16 cellular contexts compared by ENCODE assay signal in genomic region chr16:86618431-86619262, GRCh38. TPM values are rescaled to one million over a fixed set of nuclear protein-coding genes. Genes with fewer than 3 reads are reported as not detected.
DNase-seq lines count a peak whose midpoint lies in the region; ATAC-seq and TF ChIP-seq lines count a peak whose summit lies in the region.
"Had no signal": no experiment of that assay in that cellular context is flagged by ENCODE, and none has a peak within 500 bp of the region (broad histone marks: within the 10 kb centered on the region; RNA-seq: fewer than 3 reads in every experiment).

No MANE protein-coding gene starts in this region.

- no peak for TF ChIP-seq EP300 in suprapubic skin (IDR thresholded peaks at IDR 0.05)

- no peaks in the 10 kb centered on the region for H3K36me3 Mint-ChIP-seq in WTC11
- H3K36me3 Mint-ChIP-seq: naive thymus-derived CD4-positive, alpha-beta T cell had no signal

- H3K27ac ChIP-seq in left ventricle myocardium inferior (replicated peaks) (no peak overlapping the region), suprapubic skin (no peak overlapping the region)

- TF ChIP-seq CTCF in WTC11 (IDR thresholded peaks at IDR 0.05) (no peak), left ventricle myocardium inferior (IDR thresholded peaks at IDR 0.05; ENCODE audit: borderline replicate concordance) (no peak), suprapubic skin (IDR thresholded peaks at IDR 0.05) (no peak), GM13976 (IDR thresholded peaks at IDR 0.05; ENCODE audit: borderline replicate concordance, control extremely low read depth, extremely low read depth, insufficient read depth, missing control alignments) (no peak), BE2C (IDR thresholded peaks at IDR 0.05; ENCODE audit: low read depth, low read length) (no peak)

- peaks cover 25% of the 10 kb centered on the region for H3K4me1 Mint-ChIP-seq in WTC11
- H3K4me1 Mint-ChIP-seq: naive thymus-derived CD4-positive, alpha-beta T cell had no signal

- DNase-seq in HPDE6-E6E7 (ENCODE audit: extremely low spot score) (peak; percentile 41), WTC11 (ENCODE audit: low spot score) (no peak), left ventricle myocardium inferior (no peak), suprapubic skin (ENCODE audit: low spot score in 2 of 2) (peak in 1 of 2 donors; percentile 49), GM13976 (ENCODE audit: low spot score) (no peak), MV-4-11 (lab: John Stamatoyannopoulos, UW) (no peak), BE2C (no peak)
- DNase-seq: activated CD4-positive, alpha-beta T cell treated with anti-CD3 and anti-CD28 coated beads for 1 hour; activated T-cell treated with anti-CD3 and anti-CD28 coated beads, Interleukin-2, amount 50 U/mL, for 4 hours; amniotic stem cell; foreskin melanocyte; kidney; naive thymus-derived CD4-positive, alpha-beta T cell; OCI-M1; stimulated activated naive CD4-positive, alpha-beta T cell treated with Interleukin-2 at 50 U/mL for 16 hours had no signal

- TF ChIP-seq POLR2A in suprapubic skin (IDR thresholded peaks at IDR 0.05) = no peak

- H3K4me1 ChIP-seq in left ventricle myocardium inferior (no peaks in the 10 kb centered on the region), suprapubic skin (no peaks in the 10 kb centered on the region), BE2C (no peaks in the 10 kb centered on the region)

- peak; percentile 34; the same call in 1 of the 2 replicates for ATAC-seq in WTC11
- ATAC-seq: activated T-cell treated with anti-CD3 and anti-CD28 coated beads, Interleukin-2, amount 50 U/mL, for 4 hours; naive thymus-derived CD4-positive, alpha-beta T cell had no signal

- POLR2A ChIA-PET in WTC11 (lab: Charles Lee) = no interaction called here

- no peaks in the 10 kb centered on the region for H3K9me3 ChIP-seq in left ventricle myocardium inferior (replicated peaks)
- no peaks in the 10 kb centered on the region for H3K9me3 ChIP-seq in suprapubic skin
- H3K9me3 ChIP-seq in BE2C = no peaks in the 10 kb centered on the region

- H3K4me3 Mint-ChIP-seq in WTC11 = no peak overlapping the region
- H3K4me3 Mint-ChIP-seq: activated T-cell treated with anti-CD3 and anti-CD28 coated beads, Interleukin-2, amount 50 U/mL, for 4 hours; dendritic cell treated with granulocyte-macrophage colony-stimulating factor and Interleukin-4, amounts not matched to agents 40 ng/mL and 50 ng/mL, for 4 days; naive thymus-derived CD4-positive, alpha-beta T cell had no signal

- in situ Hi-C loops in GM13976 (cut with MboI; ENCODE audit: low sequenced_read_pairs, unreplicated experiment) = no loop called here

- H3K9me3 Mint-ChIP-seq in WTC11 = no peaks in the 10 kb centered on the region
- H3K9me3 Mint-ChIP-seq: activated T-cell treated with anti-CD3 and anti-CD28 coated beads, Interleukin-2, amount 50 U/mL, for 4 hours; dendritic cell treated with granulocyte-macrophage colony-stimulating factor and Interleukin-4, amounts not matched to agents 40 ng/mL and 50 ng/mL, for 4 days; naive thymus-derived CD4-positive, alpha-beta T cell had no signal

- H3K4me3 ChIP-seq in left ventricle myocardium inferior (peak overlapping the region; percentile 41), suprapubic skin (peak overlapping the region; percentile 27), BE2C (ENCODE audit: low read depth, low read length) (no peak overlapping the region)

- intact Hi-C loops in left ventricle myocardium inferior (cut with micrococcal nuclease) = no loop called here

- CTCF ChIA-PET in WTC11 (lab: Charles Lee) = interaction anchor here (0.5 to 1.4 kb wide), 3 partner anchors 48 to 458 kb away, joined by 3 read pairs; no protein-coding TSS in a partner anchor

- H3K27me3 Mint-ChIP-seq in WTC11 (ENCODE audit: low read depth) = no peaks in the 10 kb centered on the region

- H3K27me3 ChIP-seq in left ventricle myocardium inferior (ENCODE audit: low read depth) (peaks cover 30% of the 10 kb centered on the region), suprapubic skin (peaks cover 22% of the 10 kb centered on the region), BE2C (no peaks in the 10 kb centered on the region)

- H3K36me3 ChIP-seq in left ventricle myocardium inferior = no peaks in the 10 kb centered on the region
- no peaks in the 10 kb centered on the region for H3K36me3 ChIP-seq in suprapubic skin
- no peaks in the 10 kb centered on the region for H3K36me3 ChIP-seq in BE2C

- 79% methylated on average over 14 of the region's 17 CpGs for WGBS in suprapubic skin

- no peak overlapping the region for H3K27ac Mint-ChIP-seq in WTC11
- H3K27ac Mint-ChIP-seq: dendritic cell treated with granulocyte-macrophage colony-stimulating factor and Interleukin-4, amounts not matched to agents 40 ng/mL and 50 ng/mL, for 4 days; naive thymus-derived CD4-positive, alpha-beta T cell had no signal

TF ChIP-seq in WTC11, 78 proteins besides CTCF, POLR2A, EP300 and RAD21:
- TF ChIP-seq, protein P1, sequence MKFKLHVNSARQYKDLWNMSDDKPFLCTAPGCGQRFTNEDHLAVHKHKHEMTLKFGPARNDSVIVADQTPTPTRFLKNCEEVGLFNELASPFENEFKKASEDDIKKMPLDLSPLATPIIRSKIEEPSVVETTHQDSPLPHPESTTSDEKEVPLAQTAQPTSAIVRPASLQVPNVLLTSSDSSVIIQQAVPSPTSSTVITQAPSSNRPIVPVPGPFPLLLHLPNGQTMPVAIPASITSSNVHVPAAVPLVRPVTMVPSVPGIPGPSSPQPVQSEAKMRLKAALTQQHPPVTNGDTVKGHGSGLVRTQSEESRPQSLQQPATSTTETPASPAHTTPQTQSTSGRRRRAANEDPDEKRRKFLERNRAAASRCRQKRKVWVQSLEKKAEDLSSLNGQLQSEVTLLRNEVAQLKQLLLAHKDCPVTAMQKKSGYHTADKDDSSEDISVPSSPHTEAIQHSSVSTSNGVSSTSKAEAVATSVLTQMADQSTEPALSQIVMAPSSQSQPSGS (CRISPR knock-in tag; IDR thresholded peaks at IDR 0.05; ENCODE audit: borderline replicate concordance, low read depth) = no peak
- TF ChIP-seq, protein P2, sequence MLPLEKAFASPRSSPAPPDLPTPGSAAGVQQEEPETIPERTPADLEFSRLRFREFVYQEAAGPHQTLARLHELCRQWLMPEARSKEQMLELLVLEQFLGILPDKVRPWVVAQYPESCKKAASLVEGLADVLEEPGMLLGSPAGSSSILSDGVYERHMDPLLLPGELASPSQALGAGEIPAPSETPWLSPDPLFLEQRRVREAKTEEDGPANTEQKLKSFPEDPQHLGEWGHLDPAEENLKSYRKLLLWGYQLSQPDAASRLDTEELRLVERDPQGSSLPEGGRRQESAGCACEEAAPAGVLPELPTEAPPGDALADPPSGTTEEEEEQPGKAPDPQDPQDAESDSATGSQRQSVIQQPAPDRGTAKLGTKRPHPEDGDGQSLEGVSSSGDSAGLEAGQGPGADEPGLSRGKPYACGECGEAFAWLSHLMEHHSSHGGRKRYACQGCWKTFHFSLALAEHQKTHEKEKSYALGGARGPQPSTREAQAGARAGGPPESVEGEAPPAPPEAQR (CRISPR knock-in tag; IDR thresholded peaks at IDR 0.05) = no peak
- TF ChIP-seq, protein P3, sequence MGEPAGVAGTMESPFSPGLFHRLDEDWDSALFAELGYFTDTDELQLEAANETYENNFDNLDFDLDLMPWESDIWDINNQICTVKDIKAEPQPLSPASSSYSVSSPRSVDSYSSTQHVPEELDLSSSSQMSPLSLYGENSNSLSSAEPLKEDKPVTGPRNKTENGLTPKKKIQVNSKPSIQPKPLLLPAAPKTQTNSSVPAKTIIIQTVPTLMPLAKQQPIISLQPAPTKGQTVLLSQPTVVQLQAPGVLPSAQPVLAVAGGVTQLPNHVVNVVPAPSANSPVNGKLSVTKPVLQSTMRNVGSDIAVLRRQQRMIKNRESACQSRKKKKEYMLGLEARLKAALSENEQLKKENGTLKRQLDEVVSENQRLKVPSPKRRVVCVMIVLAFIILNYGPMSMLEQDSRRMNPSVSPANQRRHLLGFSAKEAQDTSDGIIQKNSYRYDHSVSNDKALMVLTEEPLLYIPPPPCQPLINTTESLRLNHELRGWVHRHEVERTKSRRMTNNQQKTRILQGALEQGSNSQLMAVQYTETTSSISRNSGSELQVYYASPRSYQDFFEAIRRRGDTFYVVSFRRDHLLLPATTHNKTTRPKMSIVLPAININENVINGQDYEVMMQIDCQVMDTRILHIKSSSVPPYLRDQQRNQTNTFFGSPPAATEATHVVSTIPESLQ (CRISPR knock-in tag; IDR thresholded peaks at IDR 0.05) = no peak
- TF ChIP-seq CREM (CRISPR knock-in tag; IDR thresholded peaks at IDR 0.05) (no peak), ZNF232 (CRISPR knock-in tag; IDR thresholded peaks at IDR 0.05) (no peak), MYBL2 (CRISPR knock-in tag; IDR thresholded peaks at IDR 0.05) (no peak), MLX (CRISPR knock-in tag; IDR thresholded peaks at IDR 0.05) (no peak), CREB1 (CRISPR knock-in tag; IDR thresholded peaks at IDR 0.05) (no peak), NFE2L1 (CRISPR knock-in tag; IDR thresholded peaks at IDR 0.05) (no peak), ETV6 (CRISPR knock-in tag; IDR thresholded peaks at IDR 0.05) (no peak)
- TF ChIP-seq, protein P4, sequence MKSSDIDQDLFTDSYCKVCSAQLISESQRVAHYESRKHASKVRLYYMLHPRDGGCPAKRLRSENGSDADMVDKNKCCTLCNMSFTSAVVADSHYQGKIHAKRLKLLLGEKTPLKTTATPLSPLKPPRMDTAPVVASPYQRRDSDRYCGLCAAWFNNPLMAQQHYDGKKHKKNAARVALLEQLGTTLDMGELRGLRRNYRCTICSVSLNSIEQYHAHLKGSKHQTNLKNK (CRISPR knock-in tag; IDR thresholded peaks at IDR 0.05) = no peak

RNA-seq across cellular contexts. Expression of gene FOXL1, which starts 40.3 kb away (rescaled TPM):
- total RNA-seq in WTC11 (2021) (0.23 to 0.34 TPM (median 0.33 TPM) in 3 replicates), left ventricle myocardium inferior (0.38 TPM), suprapubic skin (under 1 TPM in 2 of 4 donors, not detected in 2; 0.23 to 0.40 TPM)
- not detected for polyA plus RNA-seq in BE2C (2012; ENCODE audit: insufficient read depth, insufficient read length, low read depth)
- total RNA-seq: activated T-cell treated with anti-CD3 and anti-CD28 coated beads, Interleukin-2, amount 50 U/mL, for 4 hours; naive thymus-derived CD4-positive, alpha-beta T cell had no signal
- polyA plus RNA-seq: naive thymus-derived CD4-positive, alpha-beta T cell had no signal

RNA-seq across cellular contexts. Expression of gene FOXC2, which starts 52.0 kb away (rescaled TPM):
- total RNA-seq in WTC11 (2021) (0.18 to 0.28 TPM (median 0.21 TPM) in 3 replicates), left ventricle myocardium inferior (1.5 TPM), suprapubic skin (under 1 TPM in 1 of 4 donors, not detected in 3; 0.56 TPM)
- not detected for polyA plus RNA-seq in BE2C (2012; ENCODE audit: insufficient read depth, insufficient read length, low read depth)
- total RNA-seq: activated T-cell treated with anti-CD3 and anti-CD28 coated beads, Interleukin-2, amount 50 U/mL, for 4 hours; naive thymus-derived CD4-positive, alpha-beta T cell had no signal
- polyA plus RNA-seq: naive thymus-derived CD4-positive, alpha-beta T cell had no signal
